ENCODE assay signal across 31 cellular contexts in genomic region chr4:115906428-115906827, GRCh38.
"Had no signal": no experiment of that assay in that cellular context is flagged by ENCODE, and none has a peak within 500 bp of the region (broad histone marks: within the 10 kb centered on the region; RNA-seq: fewer than 3 reads in every experiment).

No MANE protein-coding gene starts in this region.

- FAIRE-seq: keratinocyte had no signal

- H3K27ac ChIP-seq: breast epithelium, colonic mucosa, gastrocnemius medialis, hepatocyte, ovary, prostate gland, sigmoid colon, thyroid gland had no signal

- H3K27me3 ChIP-seq: breast epithelium, colonic mucosa, gastrocnemius medialis, hepatocyte, ovary, sigmoid colon, thyroid gland had no signal

- H3K27me3 Mint-ChIP-seq: activated CD4-positive, alpha-beta memory T cell treated with anti-CD3 and anti-CD28 coated beads, Interleukin-2, amount 10 ng/mL, durations not matched to agents 7 days and 5 days; activated CD4-positive, alpha-beta T cell treated with anti-CD3 and anti-CD28 coated beads, Interleukin-2, amount 10 ng/mL, durations not matched to agents 7 days and 5 days; activated T-cell treated with anti-CD3 and anti-CD28 coated beads, Interleukin-2, amount 50 U/mL, for 24 hours; central memory CD8-positive, alpha-beta T cell; stimulated activated memory B cell treated with anti-CD40 and anti-IgM and Interleukin-4, amounts not matched to agents 10 μg/mL and 1 μg/mL and 100 μg/mL, for 72 hours; stimulated activated naive CD8-positive, alpha-beta T cell treated with anti-CD3 and anti-CD28 coated beads, Interleukin-15, amount 100 ng/mL, for 72 hours had no signal

- H3K4me3 ChIP-seq: breast epithelium, colonic mucosa, gastrocnemius medialis, hepatocyte, ovary, prostate gland, sigmoid colon, smooth muscle cell, thyroid gland had no signal

- H3K36me3 ChIP-seq: breast epithelium, colonic mucosa, gastrocnemius medialis, ovary, prostate gland, sigmoid colon, thyroid gland had no signal

- H3K4me1 ChIP-seq: breast epithelium, colonic mucosa, gastrocnemius medialis, prostate gland, sigmoid colon, thyroid gland had no signal

- DNase-seq: activated CD4-positive, alpha-beta memory T cell treated with anti-CD3 and anti-CD28 coated beads, Interleukin-2, amount 10 ng/mL, durations not matched to agents 7 days and 5 days; activated CD4-positive, alpha-beta T cell treated with anti-CD3 and anti-CD28 coated beads for 1 hour; activated CD4-positive, alpha-beta T cell treated with anti-CD3 and anti-CD28 coated beads, Interleukin-2, amount 10 ng/mL, durations not matched to agents 7 days and 5 days; activated CD8-positive, alpha-beta memory T cell treated with anti-CD3 and anti-CD28 coated beads, Interleukin-2, amount 50 U/mL, for 48 hours; activated naive CD4-positive, alpha-beta T cell; activated T-cell treated with anti-CD3 and anti-CD28 coated beads, Interleukin-2, amount 50 U/mL, for 24 hours; colonic mucosa; effector CD8-positive, alpha-beta T cell; erythroblast; gastrocnemius medialis; left cardiac atrium; left ventricle myocardium superior; ovary; retina; sigmoid colon; stimulated activated CD4-positive, alpha-beta T cell treated with anti-CD3 and anti-CD28 coated beads, Interleukin-1b, Interleukin-23, amount 100 ng/mL, for 48 hours; stimulated activated CD4-positive, alpha-beta T cell treated with anti-CD3 and anti-CD28 coated beads, Interleukin-4, amount 100 ng/mL, for 4 hours; stimulated activated CD8-positive, alpha-beta memory T cell treated with anti-CD3 and anti-CD28 coated beads, Interleukin-4, amount 100 ng/mL, for 48 hours; stimulated activated naive CD8-positive, alpha-beta T cell treated with anti-CD3 and anti-CD28 coated beads, Interleukin-15, amount 100 ng/mL, for 72 hours; T-helper 2 cell; thyroid gland had no signal

- ATAC-seq: activated naive CD4-positive, alpha-beta T cell treated with anti-CD3 and anti-CD28 coated beads, Interleukin-2, amount 50 U/mL, for 72 hours; gastrocnemius medialis; left cardiac atrium; left ventricle myocardium superior; stimulated activated memory B cell treated with anti-CD40 and anti-IgM and Interleukin-4, amounts not matched to agents 10 μg/mL and 1 μg/mL and 100 μg/mL, for 72 hours; stimulated activated naive CD8-positive, alpha-beta T cell treated with anti-CD3 and anti-CD28 coated beads, Interleukin-15, amount 100 ng/mL, for 72 hours; WTC11 had no signal

- H3K36me3 Mint-ChIP-seq: activated naive CD4-positive, alpha-beta T cell treated with anti-CD3 and anti-CD28 coated beads, Interleukin-2, amount 50 U/mL, for 72 hours; stimulated activated memory B cell treated with anti-CD40 and anti-IgM and Interleukin-4, amounts not matched to agents 10 μg/mL and 1 μg/mL and 100 μg/mL, for 72 hours had no signal

- H3K4me3 Mint-ChIP-seq: activated CD4-positive, alpha-beta memory T cell treated with anti-CD3 and anti-CD28 coated beads, Interleukin-2, amount 10 ng/mL, durations not matched to agents 7 days and 5 days; activated CD4-positive, alpha-beta T cell treated with anti-CD3 and anti-CD28 coated beads, Interleukin-2, amount 10 ng/mL, durations not matched to agents 7 days and 5 days; activated T-cell treated with anti-CD3 and anti-CD28 coated beads, Interleukin-2, amount 50 U/mL, for 24 hours; central memory CD8-positive, alpha-beta T cell; nephron; stimulated activated memory B cell treated with anti-CD40 and anti-IgM and Interleukin-4, amounts not matched to agents 10 μg/mL and 1 μg/mL and 100 μg/mL, for 72 hours; stimulated activated naive CD8-positive, alpha-beta T cell treated with anti-CD3 and anti-CD28 coated beads, Interleukin-15, amount 100 ng/mL, for 72 hours; WTC11 had no signal

- H3K4me1 Mint-ChIP-seq: activated CD4-positive, alpha-beta memory T cell treated with anti-CD3 and anti-CD28 coated beads, Interleukin-2, amount 10 ng/mL, durations not matched to agents 7 days and 5 days; activated CD4-positive, alpha-beta T cell treated with anti-CD3 and anti-CD28 coated beads, Interleukin-2, amount 10 ng/mL, durations not matched to agents 7 days and 5 days; central memory CD8-positive, alpha-beta T cell; nephron; stimulated activated memory B cell treated with anti-CD40 and anti-IgM and Interleukin-4, amounts not matched to agents 10 μg/mL and 1 μg/mL and 100 μg/mL, for 72 hours; stimulated activated naive CD8-positive, alpha-beta T cell treated with anti-CD3 and anti-CD28 coated beads, Interleukin-15, amount 100 ng/mL, for 72 hours; WTC11 had no signal

- H3K9me3 ChIP-seq: colonic mucosa, gastrocnemius medialis, ovary, prostate gland, sigmoid colon, thyroid gland had no signal

- H3K27ac Mint-ChIP-seq: activated CD4-positive, alpha-beta memory T cell treated with anti-CD3 and anti-CD28 coated beads, Interleukin-2, amount 10 ng/mL, durations not matched to agents 7 days and 5 days; activated CD4-positive, alpha-beta T cell treated with anti-CD3 and anti-CD28 coated beads, Interleukin-2, amount 10 ng/mL, durations not matched to agents 7 days and 5 days; activated naive CD4-positive, alpha-beta T cell treated with anti-CD3 and anti-CD28 coated beads, Interleukin-2, amount 50 U/mL, for 72 hours; activated T-cell treated with anti-CD3 and anti-CD28 coated beads, Interleukin-2, amount 50 U/mL, for 24 hours; nephron; stimulated activated memory B cell treated with anti-CD40 and anti-IgM and Interleukin-4, amounts not matched to agents 10 μg/mL and 1 μg/mL and 100 μg/mL, for 72 hours; stimulated activated naive CD8-positive, alpha-beta T cell treated with anti-CD3 and anti-CD28 coated beads, Interleukin-15, amount 100 ng/mL, for 72 hours; WTC11 had no signal
